ENCODE assay signal across 1 cellular context in the genomic region with DNA sequence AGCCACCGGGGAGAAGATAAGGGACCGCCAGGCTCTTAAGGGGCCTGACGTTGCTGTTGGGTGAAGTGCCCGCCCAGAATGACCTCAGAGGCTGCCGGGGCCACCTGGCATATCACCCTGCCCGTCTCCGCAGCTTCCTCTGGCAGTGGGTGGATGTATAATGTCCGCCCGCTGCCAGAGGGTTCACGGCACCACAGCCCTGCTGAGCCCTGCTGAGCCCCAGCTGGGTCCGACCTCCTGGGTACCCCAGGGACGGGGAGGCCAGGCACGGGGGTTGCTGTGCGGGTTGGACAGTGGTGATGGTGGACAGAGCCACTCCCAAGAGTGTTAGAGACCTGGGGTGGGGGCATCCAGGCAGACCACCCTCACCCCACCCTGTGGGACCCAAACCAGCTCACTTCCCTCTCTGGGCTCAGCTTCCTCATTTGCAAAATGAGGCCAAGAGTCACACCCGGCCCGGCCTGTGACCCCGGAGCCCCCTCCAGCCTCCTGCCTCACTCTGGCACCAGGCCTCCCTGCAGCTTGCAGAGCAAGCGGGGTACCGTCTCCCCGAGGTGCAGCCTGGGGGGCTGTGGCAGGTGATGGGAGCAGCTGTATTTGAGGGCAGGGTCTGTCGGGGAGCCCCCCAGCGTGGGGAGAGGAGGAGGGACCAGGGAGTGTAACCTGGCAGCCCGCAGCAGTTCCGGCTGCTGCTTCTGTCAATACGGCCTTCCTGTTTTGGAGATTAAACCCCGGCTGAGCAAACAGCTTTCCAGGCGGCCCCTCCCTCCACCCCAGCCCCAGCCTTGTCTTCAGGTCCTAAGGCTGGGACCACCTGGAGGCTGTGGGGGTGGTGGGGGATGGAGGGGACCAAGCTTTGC.
A peak's percentile ranks its signal among the peaks of the same experiment; 100 is the strongest.
TF ChIP-seq lines count a peak whose summit lies in the region.

No MANE protein-coding gene starts in this region.

TF ChIP-seq in HepG2, 621 proteins besides CTCF, POLR2A, EP300 and RAD21 (continued from another document):
- TF ChIP-seq HNF4G (IDR thresholded peaks at IDR 0.05; ENCODE audit: borderline replicate concordance, low read depth, low read length), result no peak
- peak; percentile 51; the same call in 1 of the 2 replicates for TF ChIP-seq HNF4G (CRISPR knock-in tag; IDR thresholded peaks at IDR 0.05; ENCODE audit: borderline replicate concordance, low read depth)
- TF ChIP-seq TCF7 (IDR thresholded peaks at IDR 0.05; ENCODE audit: low read depth), result no peak
- TF ChIP-seq, protein P1, sequence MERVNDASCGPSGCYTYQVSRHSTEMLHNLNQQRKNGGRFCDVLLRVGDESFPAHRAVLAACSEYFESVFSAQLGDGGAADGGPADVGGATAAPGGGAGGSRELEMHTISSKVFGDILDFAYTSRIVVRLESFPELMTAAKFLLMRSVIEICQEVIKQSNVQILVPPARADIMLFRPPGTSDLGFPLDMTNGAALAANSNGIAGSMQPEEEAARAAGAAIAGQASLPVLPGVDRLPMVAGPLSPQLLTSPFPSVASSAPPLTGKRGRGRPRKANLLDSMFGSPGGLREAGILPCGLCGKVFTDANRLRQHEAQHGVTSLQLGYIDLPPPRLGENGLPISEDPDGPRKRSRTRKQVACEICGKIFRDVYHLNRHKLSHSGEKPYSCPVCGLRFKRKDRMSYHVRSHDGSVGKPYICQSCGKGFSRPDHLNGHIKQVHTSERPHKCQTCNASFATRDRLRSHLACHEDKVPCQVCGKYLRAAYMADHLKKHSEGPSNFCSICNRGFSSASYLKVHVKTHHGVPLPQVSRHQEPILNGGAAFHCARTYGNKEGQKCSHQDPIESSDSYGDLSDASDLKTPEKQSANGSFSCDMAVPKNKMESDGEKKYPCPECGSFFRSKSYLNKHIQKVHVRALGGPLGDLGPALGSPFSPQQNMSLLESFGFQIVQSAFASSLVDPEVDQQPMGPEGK (CRISPR knock-in tag; IDR thresholded peaks at IDR 0.05), result peak; percentile 95
- TF ChIP-seq ZNF552 (CRISPR knock-in tag; IDR thresholded peaks at IDR 0.05; ENCODE audit: borderline replicate concordance), result no peak
- peak; percentile 64; the same call in 1 of the 2 replicates for TF ChIP-seq GATA4 (IDR thresholded peaks at IDR 0.05; ENCODE audit: borderline replicate concordance, low read depth)
- no peak for TF ChIP-seq CBFB (CRISPR knock-in tag; IDR thresholded peaks at IDR 0.05)
- no peak for TF ChIP-seq ZNF121 (CRISPR knock-in tag; IDR thresholded peaks at IDR 0.05)
- TF ChIP-seq ZNF343 (CRISPR knock-in tag; IDR thresholded peaks at IDR 0.05), result no peak
- TF ChIP-seq, protein P2, sequence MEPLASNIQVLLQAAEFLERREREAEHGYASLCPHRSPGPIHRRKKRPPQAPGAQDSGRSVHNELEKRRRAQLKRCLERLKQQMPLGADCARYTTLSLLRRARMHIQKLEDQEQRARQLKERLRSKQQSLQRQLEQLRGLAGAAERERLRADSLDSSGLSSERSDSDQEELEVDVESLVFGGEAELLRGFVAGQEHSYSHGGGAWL (CRISPR knock-in tag; IDR thresholded peaks at IDR 0.05), result no peak; the same call in 1 of the 2 replicates
- TF ChIP-seq, protein P3, sequence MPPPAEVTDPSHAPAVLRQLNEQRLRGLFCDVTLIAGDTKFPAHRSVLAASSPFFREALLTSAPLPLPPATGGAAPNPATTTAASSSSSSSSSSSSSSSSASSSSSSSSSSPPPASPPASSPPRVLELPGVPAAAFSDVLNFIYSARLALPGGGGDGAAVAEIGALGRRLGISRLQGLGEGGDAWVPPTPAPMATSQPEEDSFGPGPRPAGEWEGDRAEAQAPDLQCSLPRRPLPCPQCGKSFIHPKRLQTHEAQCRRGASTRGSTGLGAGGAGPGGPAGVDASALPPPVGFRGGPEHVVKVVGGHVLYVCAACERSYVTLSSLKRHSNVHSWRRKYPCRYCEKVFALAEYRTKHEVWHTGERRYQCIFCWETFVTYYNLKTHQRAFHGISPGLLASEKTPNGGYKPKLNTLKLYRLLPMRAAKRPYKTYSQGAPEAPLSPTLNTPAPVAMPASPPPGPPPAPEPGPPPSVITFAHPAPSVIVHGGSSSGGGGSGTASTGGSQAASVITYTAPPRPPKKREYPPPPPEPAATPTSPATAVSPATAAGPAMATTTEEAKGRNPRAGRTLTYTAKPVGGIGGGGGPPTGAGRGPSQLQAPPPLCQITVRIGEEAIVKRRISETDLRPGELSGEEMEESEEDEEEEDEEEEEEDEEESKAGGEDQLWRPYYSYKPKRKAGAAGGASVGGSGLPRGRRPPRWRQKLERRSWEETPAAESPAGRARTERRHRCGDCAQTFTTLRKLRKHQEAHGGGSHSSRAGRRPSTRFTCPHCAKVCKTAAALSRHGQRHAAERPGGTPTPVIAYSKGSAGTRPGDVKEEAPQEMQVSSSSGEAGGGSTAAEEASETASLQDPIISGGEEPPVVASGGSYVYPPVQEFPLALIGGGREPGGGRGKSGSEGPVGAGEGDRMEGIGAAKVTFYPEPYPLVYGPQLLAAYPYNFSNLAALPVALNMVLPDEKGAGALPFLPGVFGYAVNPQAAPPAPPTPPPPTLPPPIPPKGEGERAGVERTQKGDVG (CRISPR knock-in tag; IDR thresholded peaks at IDR 0.05; ENCODE audit: borderline replicate concordance), result no peak
- peak; percentile 99 for TF ChIP-seq GFI1 (CRISPR knock-in tag; IDR thresholded peaks at IDR 0.05; ENCODE audit: borderline replicate concordance)
- TF ChIP-seq, protein P4, sequence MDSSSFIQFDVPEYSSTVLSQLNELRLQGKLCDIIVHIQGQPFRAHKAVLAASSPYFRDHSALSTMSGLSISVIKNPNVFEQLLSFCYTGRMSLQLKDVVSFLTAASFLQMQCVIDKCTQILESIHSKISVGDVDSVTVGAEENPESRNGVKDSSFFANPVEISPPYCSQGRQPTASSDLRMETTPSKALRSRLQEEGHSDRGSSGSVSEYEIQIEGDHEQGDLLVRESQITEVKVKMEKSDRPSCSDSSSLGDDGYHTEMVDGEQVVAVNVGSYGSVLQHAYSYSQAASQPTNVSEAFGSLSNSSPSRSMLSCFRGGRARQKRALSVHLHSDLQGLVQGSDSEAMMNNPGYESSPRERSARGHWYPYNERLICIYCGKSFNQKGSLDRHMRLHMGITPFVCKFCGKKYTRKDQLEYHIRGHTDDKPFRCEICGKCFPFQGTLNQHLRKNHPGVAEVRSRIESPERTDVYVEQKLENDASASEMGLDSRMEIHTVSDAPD (CRISPR knock-in tag; IDR thresholded peaks at IDR 0.05), result no peak
- no peak for TF ChIP-seq ZNF326 (CRISPR knock-in tag; IDR thresholded peaks at IDR 0.05; ENCODE audit: borderline replicate concordance)
- no peak for TF ChIP-seq NFIC (IDR thresholded peaks at IDR 0.05; ENCODE audit: low read length)
- TF ChIP-seq RARG (CRISPR knock-in tag; IDR thresholded peaks at IDR 0.05; ENCODE audit: low read depth), result no peak
